Comparison of ENCODE assay signal across 19 cellular contexts in the genomic region with DNA sequence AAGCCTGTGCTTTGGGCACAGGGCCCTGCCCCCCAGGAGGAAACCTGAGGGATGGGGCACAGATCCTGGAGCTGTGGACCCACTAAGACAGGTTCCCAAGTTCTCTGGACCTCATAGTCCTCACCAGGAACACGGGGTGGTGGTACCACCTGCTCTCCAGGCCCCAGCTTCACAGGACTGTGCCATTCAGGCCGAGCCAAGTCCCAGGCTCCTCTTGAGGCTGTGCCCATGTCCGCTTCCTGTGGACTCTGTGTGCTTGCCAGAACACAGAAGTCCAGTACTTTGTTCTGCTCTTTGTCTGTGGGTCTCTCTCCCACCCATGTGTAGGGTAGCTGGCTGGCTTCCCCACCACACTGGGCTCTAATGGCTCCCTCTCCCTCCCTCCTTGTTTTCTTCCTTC.
DNase-seq lines count a peak whose midpoint lies in the region; ATAC-seq and TF ChIP-seq lines count a peak whose summit lies in the region.
"Had no signal": no experiment of that assay in that cellular context is flagged by ENCODE, and none has a peak within 500 bp of the region (broad histone marks: within the 10 kb centered on the region; RNA-seq: fewer than 3 reads in every experiment).

No MANE protein-coding gene starts in this region.

- no peaks in the 10 kb centered on the region; the same call in 1 of the 2 replicates for H3K9me2 ChIP-seq in DOHH2 (replicated peaks; ENCODE audit: control insufficient read depth, low read length)

- H4K20me1 ChIP-seq in DOHH2 (ENCODE audit: control insufficient read depth, insufficient read depth, low read depth, low read length), result no peaks in the 10 kb centered on the region

- no peak for DNase-seq in T-helper 2 cell treated with Interferon-gamma antibody and Interleukin-4, amounts not matched to agents 5 μg/mL and 100 μg/mL, for 36 hours (ENCODE audit: low spot score)
- DNase-seq in T-helper 2 cell, result no peak
- no peak for DNase-seq in immature natural killer cell
- DNase-seq in stomach, result no peak
- no peak for DNase-seq in upper lobe of left lung
- no peak for DNase-seq in MV-4-11 (lab: John Stamatoyannopoulos, UW)
- DNase-seq: DMS79 treated with DMSO at 0.1 percent for 48 hours, gastrocnemius medialis, NCI-H1105, SHP77 treated with DMSO at 0.1 percent for 48 hours had no signal

- H3K27ac ChIP-seq in DOHH2 (ENCODE audit: low read depth, low read length), result peak overlapping the region; percentile 53
- no peak overlapping the region for H3K27ac ChIP-seq in stomach
- H3K27ac ChIP-seq in upper lobe of left lung, result no peak overlapping the region
- H3K27ac ChIP-seq: 22Rv1, coronary artery, gastrocnemius medialis had no signal

- H3K4me1 Mint-ChIP-seq in T-helper 2 cell treated with Interferon-gamma antibody and Interleukin-4, amounts not matched to agents 5 μg/mL and 100 μg/mL, for 36 hours (ENCODE audit: low read depth), result no peaks in the 10 kb centered on the region
- H3K4me1 Mint-ChIP-seq in immature natural killer cell, result peaks cover 5 to 24% of the 10 kb centered on the region in 2 donors
- H3K4me1 Mint-ChIP-seq: GM23338, neural crest cell had no signal

- intact Hi-C loops in stomach (cut with DNase I; ENCODE audit: low total_unique reads), result no loop called here

- H3K27me3 Mint-ChIP-seq in T-helper 2 cell treated with Interferon-gamma antibody and Interleukin-4, amounts not matched to agents 5 μg/mL and 100 μg/mL, for 36 hours (ENCODE audit: low read depth), result no peaks in the 10 kb centered on the region
- peaks cover 0 to 5% (median 2%) of the 10 kb centered on the region in 3 donors for H3K27me3 Mint-ChIP-seq in immature natural killer cell (ENCODE audit: low read depth in 3 of 3)

- TF ChIP-seq CTCF in DOHH2 (IDR thresholded peaks at IDR 0.05; ENCODE audit: low read depth, low read length, poor library complexity, severe bottlenecking), result no peak
- TF ChIP-seq CTCF in stomach (IDR thresholded peaks at IDR 0.05), result no peak
- no peak for TF ChIP-seq CTCF in upper lobe of left lung (IDR thresholded peaks at IDR 0.05)

- TF ChIP-seq POLR2A in stomach (IDR thresholded peaks at IDR 0.05) (no peak), upper lobe of left lung (IDR thresholded peaks at IDR 0.05) (no peak)

- TF ChIP-seq EP300 in stomach (IDR thresholded peaks at IDR 0.05) (no peak), upper lobe of left lung (IDR thresholded peaks at IDR 0.05) (no peak)

- ATAC-seq in upper lobe of left lung (ENCODE audit: low FRiP score in 2 of 2), result no peak
- ATAC-seq: activated CD4-positive, CD25-positive, alpha-beta regulatory T cell treated with anti-CD3 and anti-CD28 coated beads, Interleukin-2, amount 50 U/mL, for 24 hours; gastrocnemius medialis had no signal

- no peaks in the 10 kb centered on the region for H3K79me2 ChIP-seq in DOHH2 (ENCODE audit: control insufficient read depth, low read length)

- H3K36me3 ChIP-seq in DOHH2 (ENCODE audit: control insufficient read depth, low read length) (no peaks in the 10 kb centered on the region), stomach (no peaks in the 10 kb centered on the region), upper lobe of left lung (no peaks in the 10 kb centered on the region)
- H3K36me3 ChIP-seq: gastrocnemius medialis had no signal

- peak overlapping the region; percentile 89 for H3K4me2 ChIP-seq in DOHH2 (ENCODE audit: low read length)
- H3K4me2 ChIP-seq: GM23338 had no signal

- peak overlapping the region; percentile 80 for H3K4me3 ChIP-seq in DOHH2 (ENCODE audit: low read length)
- no peak overlapping the region for H3K4me3 ChIP-seq in stomach
- no peak overlapping the region for H3K4me3 ChIP-seq in upper lobe of left lung
- H3K4me3 ChIP-seq: coronary artery, gastrocnemius medialis, GM12878, GM23338, tibial nerve had no signal

- H3K27me3 ChIP-seq in DOHH2 (ENCODE audit: control insufficient read depth, low read length) (no peaks in the 10 kb centered on the region), stomach (no peaks in the 10 kb centered on the region), upper lobe of left lung (no peaks in the 10 kb centered on the region)
- H3K27me3 ChIP-seq: gastrocnemius medialis, tibial nerve had no signal

- H3K27ac Mint-ChIP-seq in T-helper 2 cell treated with Interferon-gamma antibody and Interleukin-4, amounts not matched to agents 5 μg/mL and 100 μg/mL, for 36 hours, result peak overlapping the region; percentile 63
- H3K27ac Mint-ChIP-seq in immature natural killer cell, result peak overlapping the region; percentile 30 to 86 (median 56)
- H3K27ac Mint-ChIP-seq: GM23338 had no signal

- H3K4me1 ChIP-seq in DOHH2 (ENCODE audit: control insufficient read depth, low read length) (peaks cover 19% of the 10 kb centered on the region), stomach (no peaks in the 10 kb centered on the region), upper lobe of left lung (no peaks in the 10 kb centered on the region)
- H3K4me1 ChIP-seq: gastrocnemius medialis had no signal

- no peaks in the 10 kb centered on the region for H3K36me3 Mint-ChIP-seq in T-helper 2 cell treated with Interferon-gamma antibody and Interleukin-4, amounts not matched to agents 5 μg/mL and 100 μg/mL, for 36 hours (ENCODE audit: low read depth)
- peaks cover 0 to 4% (median 0%) of the 10 kb centered on the region in 3 donors for H3K36me3 Mint-ChIP-seq in immature natural killer cell

- H3K9me3 Mint-ChIP-seq in T-helper 2 cell treated with Interferon-gamma antibody and Interleukin-4, amounts not matched to agents 5 μg/mL and 100 μg/mL, for 36 hours, result peaks cover 4% of the 10 kb centered on the region
- no peaks in the 10 kb centered on the region for H3K9me3 Mint-ChIP-seq in immature natural killer cell

- no peak overlapping the region for H3K4me3 Mint-ChIP-seq in T-helper 2 cell treated with Interferon-gamma antibody and Interleukin-4, amounts not matched to agents 5 μg/mL and 100 μg/mL, for 36 hours
- peak overlapping the region in 2 of 5 donors; percentile 39 to 50 for H3K4me3 Mint-ChIP-seq in immature natural killer cell
- H3K4me3 Mint-ChIP-seq: GM23338, neural crest cell had no signal

- H3F3A ChIP-seq in DOHH2 (ENCODE audit: control insufficient read depth, insufficient read depth), result no peaks in the 10 kb centered on the region

- peaks cover 5% of the 10 kb centered on the region; the same call in 1 of the 2 replicates for H3K9me3 ChIP-seq in DOHH2 (ENCODE audit: control insufficient read depth, insufficient read depth, low read length)
- peaks cover 0 to 9% (median 3%) of the 10 kb centered on the region in 4 donors for H3K9me3 ChIP-seq in stomach
- H3K9me3 ChIP-seq in upper lobe of left lung, result peaks cover 0 to 10% (median 4%) of the 10 kb centered on the region in 4 donors
- H3K9me3 ChIP-seq: gastrocnemius medialis had no signal

- 50 to 83% (median 60%) methylated on average over 3 of the region's 3 CpGs for WGBS in stomach, 5 donors
- WGBS in upper lobe of left lung, 2 donors, result 53 to 61% methylated on average over 3 of the region's 3 CpGs

TF ChIP-seq in PFSK-1, 5 proteins besides CTCF, POLR2A, EP300 and RAD21:
- no peak for TF ChIP-seq REST (IDR thresholded peaks at IDR 0.05; ENCODE audit: insufficient read depth in 1 of 2, low read depth in 2 of 2, low read length in 2 of 2)
- 0 out of 2 replicates have a peak, but pooled peaks have one; percentile 34 for TF ChIP-seq POLR2AphosphoS5 (IDR thresholded peaks at IDR 0.05; ENCODE audit: low read depth, low read length)
- no peak for TF ChIP-seq FOXP2 (optimal IDR thresholded peaks at IDR 0.05; ENCODE audit: borderline replicate concordance, extremely low read depth, extremely low read length, insufficient read depth)
- TF ChIP-seq SIN3A (IDR thresholded peaks at IDR 0.05; ENCODE audit: borderline replicate concordance, insufficient read depth, low read length), result no peak
